In the genomic region with DNA sequence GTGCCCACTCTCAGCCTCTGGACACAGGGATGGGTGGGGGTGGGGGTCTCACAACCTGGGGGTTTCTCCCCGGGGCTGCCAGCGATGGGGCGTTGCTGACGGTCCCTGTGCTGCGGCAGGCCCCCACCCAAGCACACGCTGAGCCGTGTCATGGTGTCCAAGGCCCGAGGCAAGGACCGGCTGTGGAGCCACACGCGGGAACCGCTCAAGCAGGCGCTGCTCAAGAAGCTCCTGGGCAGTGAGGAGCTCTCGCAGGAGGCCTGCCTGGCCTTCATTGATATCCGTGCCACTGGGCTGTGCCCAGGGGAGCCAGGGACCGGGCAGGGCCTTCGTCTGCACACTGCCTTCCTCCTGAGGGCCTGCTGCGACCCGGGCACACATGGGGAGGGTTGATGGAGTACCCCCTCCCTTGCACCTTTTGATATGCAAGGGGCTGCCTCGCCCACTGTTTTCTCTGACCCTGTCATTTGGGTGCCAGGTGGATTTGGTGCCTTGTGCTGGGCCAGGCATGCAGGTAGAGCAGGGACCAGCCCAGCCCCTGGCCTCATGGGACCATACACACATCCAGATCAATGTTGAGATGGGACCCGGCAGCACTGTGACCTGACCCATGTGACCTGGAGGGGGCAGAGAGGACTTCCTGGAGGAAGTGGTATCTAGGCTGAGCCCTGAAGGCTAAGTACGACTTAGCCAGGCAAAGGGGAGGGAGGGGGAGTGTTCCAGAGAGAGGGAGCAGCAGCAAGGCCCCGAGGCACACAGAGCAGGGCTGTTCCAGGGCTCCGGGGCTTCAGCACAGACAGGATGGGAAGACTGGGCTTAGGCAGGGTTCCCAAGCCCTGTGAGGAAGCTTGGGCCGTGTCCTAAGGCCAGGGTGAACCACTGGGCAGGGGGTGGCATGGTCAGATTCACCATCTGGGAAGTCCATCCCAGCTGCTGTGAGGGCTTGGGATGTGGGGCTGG, we compare ENCODE assay signal across 19 cellular contexts.
A peak's percentile ranks its signal among the peaks of the same experiment; 100 is the strongest.
DNase-seq lines count a peak whose midpoint lies in the region; ATAC-seq and TF ChIP-seq lines count a peak whose summit lies in the region.
"Had no signal": no experiment of that assay in that cellular context is flagged by ENCODE, and none has a peak within 500 bp of the region (broad histone marks: within the 10 kb centered on the region; RNA-seq: fewer than 3 reads in every experiment).

No MANE protein-coding gene starts in this region.

- H3K27me3 Mint-ChIP-seq in chondrocyte (ENCODE audit: low read depth): peaks cover 4% of the 10 kb centered on the region
- peaks cover 7% of the 10 kb centered on the region for H3K27me3 Mint-ChIP-seq in neural progenitor cell (ENCODE audit: insufficient read depth, low read depth)
- H3K27me3 Mint-ChIP-seq: B cell had no signal

- H4K20me1 ChIP-seq in DND-41 (ENCODE audit: insufficient read depth, low read length): no peaks in the 10 kb centered on the region
- no peaks in the 10 kb centered on the region for H4K20me1 ChIP-seq in Loucy (ENCODE audit: insufficient read depth, low read length, poor library complexity, severe bottlenecking)
- H4K20me1 ChIP-seq in neural progenitor cell (ENCODE audit: low read depth): no peaks in the 10 kb centered on the region

- no peak overlapping the region for H3K27ac ChIP-seq in DND-41 (ENCODE audit: low read length)
- no peak overlapping the region for H3K27ac ChIP-seq in spleen
- H3K27ac ChIP-seq in neural progenitor cell: no peak overlapping the region
- H3K27ac ChIP-seq: ascending aorta, gastroesophageal sphincter, PC-9, thoracic aorta had no signal

- H3K4me2 ChIP-seq in DND-41 (ENCODE audit: insufficient read depth, low read length) (no peak overlapping the region), Loucy (ENCODE audit: low read depth, low read length, poor library complexity, severe bottlenecking) (no peak overlapping the region), neural progenitor cell (no peak overlapping the region)
- H3K4me2 ChIP-seq: PC-9 had no signal

- no peaks in the 10 kb centered on the region for H3K9me2 ChIP-seq in Loucy (replicated peaks; ENCODE audit: low read depth, low read length)

- H3K9me3 Mint-ChIP-seq in chondrocyte (ENCODE audit: low read depth) (no peaks in the 10 kb centered on the region), neural progenitor cell (no peaks in the 10 kb centered on the region)
- H3K9me3 Mint-ChIP-seq: T-helper 2 cell treated with Interferon-gamma antibody and Interleukin-4, amounts not matched to agents 5 μg/mL and 100 μg/mL, for 36 hours had no signal

- H3K9ac ChIP-seq in DND-41 (ENCODE audit: low read depth, low read length): no peak overlapping the region
- H3K9ac ChIP-seq in Loucy (ENCODE audit: low read depth, low read length, poor library complexity, severe bottlenecking): no peak overlapping the region
- H3K9ac ChIP-seq in neural progenitor cell: no peak overlapping the region

- DNase-seq in DND-41 (peak; percentile 15), chondrocyte (ENCODE audit: low spot score) (peak; percentile 67), spleen (peak; percentile 66), neural progenitor cell (ENCODE audit: low spot score) (no peak)
- DNase-seq in stimulated activated CD8-positive, alpha-beta memory T cell treated with anti-CD3 and anti-CD28 coated beads, Interleukin-4, amount 100 ng/mL, for 48 hours: no peak
- DNase-seq: effector CD4-positive, alpha-beta T cell; GOT3; NCI-H187; NCI-H226; PC-9 had no signal

- ATAC-seq in DND-41 (ENCODE audit: insufficient read depth, low read depth) (peak; percentile 43; the same call in 2 of the 3 replicates), GM21528 (IDR thresholded peaks at IDR 0.05; ENCODE audit: low FRiP score, unreplicated experiment) (no peak)
- ATAC-seq: esophagus mucosa, gastroesophageal sphincter, left colon had no signal

- H3K36me3 Mint-ChIP-seq in chondrocyte (ENCODE audit: low read depth) (no peaks in the 10 kb centered on the region), neural progenitor cell (no peaks in the 10 kb centered on the region)

- H3K4me3 Mint-ChIP-seq in chondrocyte (ENCODE audit: unreplicated experiment): no peak overlapping the region
- H3K4me3 Mint-ChIP-seq in neural progenitor cell: no peak overlapping the region
- H3K4me3 Mint-ChIP-seq: B cell; T-helper 2 cell treated with Interferon-gamma antibody and Interleukin-4, amounts not matched to agents 5 μg/mL and 100 μg/mL, for 36 hours had no signal

- no peak overlapping the region for H3K27ac Mint-ChIP-seq in chondrocyte (ENCODE audit: unreplicated experiment)
- no peak overlapping the region for H3K27ac Mint-ChIP-seq in neural progenitor cell
- H3K27ac Mint-ChIP-seq: B cell; T-helper 2 cell treated with Interferon-gamma antibody and Interleukin-4, amounts not matched to agents 5 μg/mL and 100 μg/mL, for 36 hours had no signal

- intact Hi-C loops in spleen (cut with DNase I; ENCODE audit: low total_unique reads): no loop called here

- H3K27me3 ChIP-seq in DND-41 (ENCODE audit: insufficient read depth, low read length, poor library complexity) (no peaks in the 10 kb centered on the region), Loucy (ENCODE audit: insufficient read depth, low read length, poor library complexity, severe bottlenecking) (no peaks in the 10 kb centered on the region), spleen (replicated peaks in 1 of 7) (no peaks in the 10 kb centered on the region), neural progenitor cell (no peaks in the 10 kb centered on the region)
- H3K27me3 ChIP-seq: ascending aorta, gastroesophageal sphincter had no signal

- H2AFZ ChIP-seq in DND-41 (ENCODE audit: low read depth, low read length): no peak overlapping the region
- 0 out of 2 replicates have a peak overlapping the region, but pooled peaks have one; percentile 36 for H2AFZ ChIP-seq in Loucy (ENCODE audit: low read length)
- no peak overlapping the region for H2AFZ ChIP-seq in neural progenitor cell (replicated peaks)
- H2AFZ ChIP-seq: PC-9 had no signal

- 75 to 90% (median 87%) methylated on average over 5 to 25 of the region's 25 CpGs for WGBS in spleen, 5 donors

- H3K36me3 ChIP-seq in DND-41 (ENCODE audit: insufficient read depth, low read length) (no peaks in the 10 kb centered on the region), Loucy (ENCODE audit: insufficient read depth, low read length) (no peaks in the 10 kb centered on the region), spleen (peaks cover 0 to 82% (median 4%) of the 10 kb centered on the region in 6 donors), neural progenitor cell (no peaks in the 10 kb centered on the region)
- H3K36me3 ChIP-seq: ascending aorta, gastroesophageal sphincter, thoracic aorta had no signal

- H3K4me3 ChIP-seq in DND-41 (ENCODE audit: low read depth in 1 of 2, low read length in 2 of 2) (no peak overlapping the region), Loucy (ENCODE audit: low read length, poor library complexity, severe bottlenecking) (no peak overlapping the region), spleen (no peak overlapping the region), neural progenitor cell (no peak overlapping the region)
- H3K4me3 ChIP-seq: ascending aorta, gastroesophageal sphincter, PC-9, thoracic aorta had no signal

- H3K4me1 ChIP-seq in DND-41 (ENCODE audit: insufficient read depth, low read length): no peaks in the 10 kb centered on the region
- peaks cover 10% of the 10 kb centered on the region for H3K4me1 ChIP-seq in Loucy (ENCODE audit: insufficient read depth, low read length, poor library complexity, severe bottlenecking)
- H3K4me1 ChIP-seq in spleen: peaks cover 0 to 4% (median 0%) of the 10 kb centered on the region in 6 donors
- no peaks in the 10 kb centered on the region for H3K4me1 ChIP-seq in neural progenitor cell
- H3K4me1 ChIP-seq: ascending aorta, gastroesophageal sphincter had no signal

- H3K4me1 Mint-ChIP-seq in chondrocyte (ENCODE audit: low read depth): peaks cover 4% of the 10 kb centered on the region
- peaks cover 5% of the 10 kb centered on the region for H3K4me1 Mint-ChIP-seq in neural progenitor cell
- H3K4me1 Mint-ChIP-seq: B cell had no signal

- H3K9me3 ChIP-seq in DND-41 (ENCODE audit: insufficient read depth, low read length, severe bottlenecking): no peaks in the 10 kb centered on the region
- H3K9me3 ChIP-seq in Loucy (ENCODE audit: insufficient read depth, low read depth, low read length): no peaks in the 10 kb centered on the region
- no peaks in the 10 kb centered on the region for H3K9me3 ChIP-seq in spleen
- no peaks in the 10 kb centered on the region for H3K9me3 ChIP-seq in neural progenitor cell (ENCODE audit: low read depth)
- H3K9me3 ChIP-seq: ascending aorta, gastroesophageal sphincter, thoracic aorta had no signal

- H3F3A ChIP-seq in Loucy (ENCODE audit: low read depth) (no peaks in the 10 kb centered on the region), neural progenitor cell (ENCODE audit: low read depth) (no peaks in the 10 kb centered on the region)

- no peak for TF ChIP-seq POLR2A in spleen (IDR thresholded peaks at IDR 0.05)

- TF ChIP-seq CTCF in DND-41 (IDR thresholded peaks at IDR 0.05; ENCODE audit: borderline replicate concordance, extremely low read depth, low read length, poor library complexity, severe bottlenecking): no peak
- no peak for TF ChIP-seq CTCF in Loucy (conservative IDR thresholded peaks at IDR 0.05; ENCODE audit: low read length)
- no peak for TF ChIP-seq CTCF in chondrocyte (IDR thresholded peaks at IDR 0.05)
- TF ChIP-seq CTCF in spleen (IDR thresholded peaks at IDR 0.05 in 8 of 11, conservative IDR thresholded peaks at IDR 0.05 in 3 of 11): no peak
- TF ChIP-seq CTCF in neural progenitor cell (IDR thresholded peaks at IDR 0.05): no peak

- H3K79me2 ChIP-seq in DND-41 (ENCODE audit: insufficient read depth, low read length) (no peaks in the 10 kb centered on the region), Loucy (ENCODE audit: insufficient read depth, low read length) (no peaks in the 10 kb centered on the region), neural progenitor cell (ENCODE audit: low read depth) (no peaks in the 10 kb centered on the region)

Comparison
In these comparisons a context has a peak if more than half of its experiments do, and no peak if none do; other contexts are left out.
1. DNase-seq: peak in DND-41 (single experiment), chondrocyte (single experiment) and spleen (single experiment); none in stimulated activated CD8-positive, alpha-beta memory T cell treated with anti-CD3 and anti-CD28 coated beads, Interleukin-4, amount 100 ng/mL, for 48 hours (single experiment) and neural progenitor cell (single experiment).